ENCODE assay signal across 12 cellular contexts in the genomic region with DNA sequence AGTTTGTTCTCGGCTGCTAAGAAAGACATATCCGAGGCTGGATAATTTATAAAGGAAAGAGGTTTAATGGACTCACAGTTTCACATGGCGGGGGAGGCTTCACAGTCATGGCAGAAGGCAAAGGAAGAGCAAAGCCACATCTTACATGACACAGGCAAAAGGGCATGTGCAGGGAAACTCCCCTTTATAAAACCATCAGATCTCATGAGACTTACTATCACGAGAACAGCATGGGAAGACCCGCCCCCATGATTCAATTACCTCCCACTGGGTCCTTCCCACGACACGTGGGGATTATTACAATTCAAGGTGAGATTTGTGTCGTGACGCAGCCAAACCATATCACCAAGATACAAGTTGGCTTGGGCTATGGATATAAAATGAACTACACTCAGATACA. TPM values are rescaled to one million over a fixed set of nuclear protein-coding genes. Genes with fewer than 3 reads are reported as not detected.
A peak's percentile ranks its signal among the peaks of the same experiment; 100 is the strongest.
DNase-seq lines count a peak whose midpoint lies in the region; ATAC-seq lines count a peak whose summit lies in the region.
"Not testable (repeated sequence)": the region's sequence is repeated elsewhere in the genome, so short reads cannot be mapped to it uniquely, and the experiment has no call there.
"Had no signal": no experiment of that assay in that cellular context is flagged by ENCODE, and none has a peak within 500 bp of the region (broad histone marks: within the 10 kb centered on the region; RNA-seq: fewer than 3 reads in every experiment).

No MANE protein-coding gene starts in this region.

- DNase-seq in activated CD4-positive, alpha-beta T cell treated with anti-CD3 and anti-CD28 coated beads for 36 hours: peak; percentile 21
- peak; percentile 16 for DNase-seq in activated CD4-positive, alpha-beta memory T cell treated with anti-CD3 and anti-CD28 coated beads for 36 hours
- peak; percentile 32 for DNase-seq in activated CD8-positive, alpha-beta memory T cell treated with anti-CD3 and anti-CD28 coated beads, Interleukin-2, amount 50 U/mL, for 48 hours
- peak; percentile 45 for DNase-seq in mesenteric fat pad (ENCODE audit: low spot score)
- peak; percentile 14 for DNase-seq in stimulated activated CD4-positive, alpha-beta T cell treated with anti-CD3 and anti-CD28 coated beads, Interleukin-2, amount 100 ng/mL, for 4 hours (ENCODE audit: low read depth)

- H3K4me3 Mint-ChIP-seq in activated CD4-positive, alpha-beta T cell treated with anti-CD3 and anti-CD28 coated beads for 36 hours; activated CD4-positive, alpha-beta memory T cell treated with anti-CD3 and anti-CD28 coated beads for 36 hours; activated naive CD8-positive, alpha-beta T cell: not testable (repeated sequence)

- intact Hi-C loops in activated CD4-positive, alpha-beta T cell treated with anti-CD3 and anti-CD28 coated beads for 36 hours (cut with DNase I, micrococcal nuclease); activated CD4-positive, alpha-beta memory T cell treated with anti-CD3 and anti-CD28 coated beads for 36 hours (cut with micrococcal nuclease): not testable (repeated sequence)

- H3K9me3 Mint-ChIP-seq in activated CD4-positive, alpha-beta T cell treated with anti-CD3 and anti-CD28 coated beads for 36 hours (ENCODE audit: low read depth); activated CD4-positive, alpha-beta memory T cell treated with anti-CD3 and anti-CD28 coated beads for 36 hours; activated naive CD8-positive, alpha-beta T cell (ENCODE audit: low read depth): not testable (repeated sequence)

- CTCF ChIA-PET in activated CD4-positive, alpha-beta T cell treated with anti-CD3 and anti-CD28 coated beads for 36 hours (lab: Charles Lee): not testable (repeated sequence)
- CTCF ChIA-PET in activated CD4-positive, alpha-beta memory T cell treated with anti-CD3 and anti-CD28 coated beads for 36 hours (lab: Charles Lee): interaction anchor here (0.6 kb wide), 1 partner anchor 89 kb away, joined by 3 read pairs; no protein-coding TSS in a partner anchor

- H3K27me3 Mint-ChIP-seq in activated CD4-positive, alpha-beta T cell treated with anti-CD3 and anti-CD28 coated beads for 36 hours; activated CD4-positive, alpha-beta memory T cell treated with anti-CD3 and anti-CD28 coated beads for 36 hours; activated naive CD8-positive, alpha-beta T cell: not testable (repeated sequence)

- H3K4me1 Mint-ChIP-seq in activated CD4-positive, alpha-beta T cell treated with anti-CD3 and anti-CD28 coated beads for 36 hours; activated CD4-positive, alpha-beta memory T cell treated with anti-CD3 and anti-CD28 coated beads for 36 hours (ENCODE audit: low read depth); activated naive CD8-positive, alpha-beta T cell (ENCODE audit: low read depth): not testable (repeated sequence)

- POLR2A ChIA-PET in activated CD4-positive, alpha-beta T cell treated with anti-CD3 and anti-CD28 coated beads for 36 hours (lab: Charles Lee); activated CD4-positive, alpha-beta memory T cell treated with anti-CD3 and anti-CD28 coated beads for 36 hours (lab: Charles Lee): not testable (repeated sequence)

- ATAC-seq in activated CD4-positive, alpha-beta T cell treated with anti-CD3 and anti-CD28 coated beads for 36 hours: peak; percentile 61

- H3K27ac Mint-ChIP-seq in activated CD4-positive, alpha-beta T cell treated with anti-CD3 and anti-CD28 coated beads for 36 hours; activated CD4-positive, alpha-beta memory T cell treated with anti-CD3 and anti-CD28 coated beads for 36 hours: not testable (repeated sequence)
- H3K27ac Mint-ChIP-seq in activated naive CD8-positive, alpha-beta T cell: peak overlapping the region; percentile 61

- peaks cover 40% of the 10 kb centered on the region for H3K36me3 Mint-ChIP-seq in activated CD4-positive, alpha-beta T cell treated with anti-CD3 and anti-CD28 coated beads for 36 hours (ENCODE audit: low read depth)
- peaks cover 30% of the 10 kb centered on the region for H3K36me3 Mint-ChIP-seq in activated CD4-positive, alpha-beta memory T cell treated with anti-CD3 and anti-CD28 coated beads for 36 hours
- H3K36me3 Mint-ChIP-seq in activated naive CD8-positive, alpha-beta T cell: not testable (repeated sequence)

RNA-seq across cellular contexts. Expression of a gene that starts 12.3 kb away (rescaled TPM):
- total RNA-seq in activated CD4-positive, alpha-beta T cell treated with anti-CD3 and anti-CD28 coated beads for 36 hours: not detected
- not detected for total RNA-seq in activated CD4-positive, alpha-beta memory T cell treated with anti-CD3 and anti-CD28 coated beads for 36 hours
- total RNA-seq in mesenteric fat pad: 149 TPM
- total RNA-seq: CD4-positive, CD25-positive, alpha-beta regulatory T cell; CD8-positive, alpha-beta memory T cell; G401; GM12878; H1; H9 had no signal

RNA-seq across cellular contexts. Expression of a gene that starts 32.1 kb away (rescaled TPM):
- 10 to 100 TPM; 21.5 to 35.3 TPM for total RNA-seq in activated CD4-positive, alpha-beta T cell treated with anti-CD3 and anti-CD28 coated beads for 36 hours
- 10 to 100 TPM; 34.2 to 36.1 TPM for total RNA-seq in activated CD4-positive, alpha-beta memory T cell treated with anti-CD3 and anti-CD28 coated beads for 36 hours
- 5.4 TPM for total RNA-seq in mesenteric fat pad

Comparison
In these comparisons a context has a peak if more than half of its experiments do, and no peak if none do; other contexts are left out.
1. Peak in every context shown above with its lines: DNase-seq and ATAC-seq.
2. RNA of a gene that starts 12.3 kb away (total RNA-seq): 149 TPM in mesenteric fat pad (single experiment); not detected in activated CD4-positive, alpha-beta T cell treated with anti-CD3 and anti-CD28 coated beads for 36 hours and not detected in activated CD4-positive, alpha-beta memory T cell treated with anti-CD3 and anti-CD28 coated beads for 36 hours; every median in the first group is over 100 times any median in the second.